ENCODE assay signal across 9 cellular contexts in genomic region chr11:95714853-95715776, GRCh38.
A peak's percentile ranks its signal among the peaks of the same experiment; 100 is the strongest.
DNase-seq lines count a peak whose midpoint lies in the region; ATAC-seq and TF ChIP-seq lines count a peak whose summit lies in the region.
"Had no signal": no experiment of that assay in that cellular context is flagged by ENCODE, and none has a peak within 500 bp of the region (broad histone marks: within the 10 kb centered on the region; RNA-seq: fewer than 3 reads in every experiment).

No MANE protein-coding gene starts in this region.

- H4K20me1 ChIP-seq in PC-3 (ENCODE audit: low read length): no peaks in the 10 kb centered on the region

- DNase-seq in activated T-helper 2 cell treated with anti-CD3 and anti-CD28 coated beads, Interferon-gamma antibody, Interleukin-2, Interleukin-4, amounts not matched to agents 10 μg/mL and 5 μg/mL and 100 μg/mL, durations not matched to agents 14 hours and 24 hours and 36 hours (ENCODE audit: low spot score): no peak
- DNase-seq in osteocyte (ENCODE audit: extremely low spot score, unreplicated experiment) (no peak), RPMI8226 (no peak), PC-3 (no peak), GM03348 (ENCODE audit: low spot score) (no peak)
- DNase-seq: Caco-2, right cardiac atrium had no signal

- no TSS peak for BruUV-seq in PC-3 (replicated peaks; lab: Mats Ljungman, UMichigan)

- H3K4me3 Mint-ChIP-seq in activated T-helper 2 cell treated with anti-CD3 and anti-CD28 coated beads, Interferon-gamma antibody, Interleukin-2, Interleukin-4, amounts not matched to agents 10 μg/mL and 5 μg/mL and 100 μg/mL, durations not matched to agents 14 hours and 24 hours and 36 hours (ENCODE audit: low read depth): peak overlapping the region; percentile 19
- no peak overlapping the region for H3K4me3 Mint-ChIP-seq in osteocyte (ENCODE audit: unreplicated experiment)

- peaks cover 73% of the 10 kb centered on the region for H3K27me3 ChIP-seq in PC-3 (ENCODE audit: low read length)

- peak; percentile 25 for ATAC-seq in GM18909 (IDR thresholded peaks at IDR 0.05; ENCODE audit: poor library complexity, unreplicated experiment)
- ATAC-seq in HG03045 (IDR thresholded peaks at IDR 0.05; ENCODE audit: unreplicated experiment): peak; percentile 7
- ATAC-seq in PC-3: no peak
- ATAC-seq: right cardiac atrium had no signal

- H3K4me1 ChIP-seq in PC-3 (ENCODE audit: insufficient read depth, low read length): no peaks in the 10 kb centered on the region

- H3K79me2 ChIP-seq in PC-3 (ENCODE audit: low read length): no peaks in the 10 kb centered on the region

- no peak overlapping the region for H3K4me3 ChIP-seq in PC-3 (ENCODE audit: low read length)

- peaks cover 58% of the 10 kb centered on the region for H3K4me1 Mint-ChIP-seq in activated T-helper 2 cell treated with anti-CD3 and anti-CD28 coated beads, Interferon-gamma antibody, Interleukin-2, Interleukin-4, amounts not matched to agents 10 μg/mL and 5 μg/mL and 100 μg/mL, durations not matched to agents 14 hours and 24 hours and 36 hours (ENCODE audit: low read depth)
- peaks cover 39% of the 10 kb centered on the region for H3K4me1 Mint-ChIP-seq in osteocyte (ENCODE audit: unreplicated experiment)

- H3K36me3 ChIP-seq in PC-3 (ENCODE audit: low read depth, low read length): no peaks in the 10 kb centered on the region

- no peak overlapping the region for H3K4me2 ChIP-seq in PC-3 (ENCODE audit: low read length)

- TF ChIP-seq CTCF in osteocyte (IDR thresholded peaks at IDR 0.05): no peak
- no peak for TF ChIP-seq CTCF in PC-3 (conservative IDR thresholded peaks at IDR 0.05; ENCODE audit: low read depth, low read length)

- intact Hi-C loops in activated T-helper 2 cell treated with anti-CD3 and anti-CD28 coated beads, Interferon-gamma antibody, Interleukin-2, Interleukin-4, amounts not matched to agents 10 μg/mL and 5 μg/mL and 100 μg/mL, durations not matched to agents 14 hours and 24 hours and 36 hours (cut with micrococcal nuclease): loop anchor here (1.0 to 5.0 kb wide), 5 partner anchors 15 to 628 kb away; partner anchors contain the start of gene ENDOD1
- intact Hi-C loops in PC-3 (cut with micrococcal nuclease): no loop called here

- H3K9me2 ChIP-seq in PC-3 (replicated peaks; ENCODE audit: low read length): no peaks in the 10 kb centered on the region

- no peak overlapping the region for H2AFZ ChIP-seq in PC-3 (ENCODE audit: low read length)

- no peak overlapping the region for H3K9ac ChIP-seq in PC-3 (ENCODE audit: low read length)

- H3K27ac ChIP-seq in PC-3 (ENCODE audit: low read length): no peak overlapping the region

- no peaks in the 10 kb centered on the region for H3K27me3 Mint-ChIP-seq in activated T-helper 2 cell treated with anti-CD3 and anti-CD28 coated beads, Interferon-gamma antibody, Interleukin-2, Interleukin-4, amounts not matched to agents 10 μg/mL and 5 μg/mL and 100 μg/mL, durations not matched to agents 14 hours and 24 hours and 36 hours (ENCODE audit: low read depth)
- peaks cover 6% of the 10 kb centered on the region for H3K27me3 Mint-ChIP-seq in osteocyte (ENCODE audit: unreplicated experiment)

- CTCF ChIA-PET in PC-3 (lab: Charles Lee): no interaction called here

- H3K27ac Mint-ChIP-seq in activated T-helper 2 cell treated with anti-CD3 and anti-CD28 coated beads, Interferon-gamma antibody, Interleukin-2, Interleukin-4, amounts not matched to agents 10 μg/mL and 5 μg/mL and 100 μg/mL, durations not matched to agents 14 hours and 24 hours and 36 hours: peak overlapping the region; percentile 82
- peak overlapping the region; percentile 77 for H3K27ac Mint-ChIP-seq in osteocyte (ENCODE audit: unreplicated experiment)

- POLR2A ChIA-PET in PC-3 (lab: Charles Lee; ENCODE audit: unreplicated experiment): no interaction called here

- H3K9me3 ChIP-seq in PC-3 (ENCODE audit: low read length): no peaks in the 10 kb centered on the region
- H3K9me3 ChIP-seq: Caco-2 had no signal

- H3K9me3 Mint-ChIP-seq in activated T-helper 2 cell treated with anti-CD3 and anti-CD28 coated beads, Interferon-gamma antibody, Interleukin-2, Interleukin-4, amounts not matched to agents 10 μg/mL and 5 μg/mL and 100 μg/mL, durations not matched to agents 14 hours and 24 hours and 36 hours: no peaks in the 10 kb centered on the region
- H3K9me3 Mint-ChIP-seq in osteocyte (ENCODE audit: unreplicated experiment): no peaks in the 10 kb centered on the region

- H3K36me3 Mint-ChIP-seq in activated T-helper 2 cell treated with anti-CD3 and anti-CD28 coated beads, Interferon-gamma antibody, Interleukin-2, Interleukin-4, amounts not matched to agents 10 μg/mL and 5 μg/mL and 100 μg/mL, durations not matched to agents 14 hours and 24 hours and 36 hours (ENCODE audit: low read depth): no peaks in the 10 kb centered on the region
- no peaks in the 10 kb centered on the region for H3K36me3 Mint-ChIP-seq in osteocyte (ENCODE audit: unreplicated experiment)

- H3F3A ChIP-seq in PC-3 (ENCODE audit: low read length, unreplicated experiment): no peaks in the 10 kb centered on the region
